In genomic region chr6:33162471-33162870, GRCh38 we compare ENCODE assay signal across 14 cellular contexts. TPM values are rescaled to one million over a fixed set of nuclear protein-coding genes. Genes with fewer than 3 reads are reported as not detected.
DNase-seq lines count a peak whose midpoint lies in the region; ATAC-seq, FAIRE-seq and TF ChIP-seq lines count a peak whose summit lies in the region.
"Had no signal": no experiment of that assay in that cellular context is flagged by ENCODE, and none has a peak within 500 bp of the region (broad histone marks: within the 10 kb centered on the region; RNA-seq: fewer than 3 reads in every experiment).

No MANE protein-coding gene starts in this region.

- dilution Hi-C loops in IMR-90 (cut with HindIII; ENCODE audit: low sequenced_read_pairs, unreplicated experiment): no loop called here

- TF ChIP-seq CTCF in IMR-90 (conservative IDR thresholded peaks at IDR 0.05; ENCODE audit: low read depth, low read length) (no peak), H1 (IDR thresholded peaks at IDR 0.05; ENCODE audit: control extremely low read depth in 1 of 3, insufficient read depth in 1 of 3, low read depth in 1 of 3, low read length in 3 of 3) (no peak)

- in situ Hi-C loops in IMR-90 (cut with MboI; ENCODE audit: low sequenced_read_pairs): loop anchor here (5.0 to 10.0 kb wide), 2 partner anchors 85 to 148 kb away; no protein-coding TSS in a partner anchor

- intact Hi-C loops in IMR-90 (cut with micrococcal nuclease): no loop called here

- CTCF ChIA-PET in IMR-90 (lab: Yijun Ruan, JAX): no interaction called here
- CTCF ChIA-PET in H1 (lab: Charles Lee; ENCODE audit: partially characterized antibody): interaction anchor here (1.0 to 9.5 kb wide), 16 partner anchors 9 to 182 kb away, joined by 3 to 74 read pairs (median 4); no protein-coding TSS in a partner anchor

- TF ChIP-seq POLR2A in IMR-90 (IDR thresholded peaks at IDR 0.05; ENCODE audit: low read depth, low read length) (no peak), H1 (IDR thresholded peaks at IDR 0.05; ENCODE audit: control extremely low read depth in 1 of 2, low read depth in 2 of 2, low read length in 2 of 2) (no peak)

- H2BK120ac ChIP-seq in IMR-90 (ENCODE audit: low read depth, low read length) (no peak overlapping the region), H1 (replicated peaks; ENCODE audit: low read depth, low read length) (no peak overlapping the region)

- no peaks in the 10 kb centered on the region for H4K20me1 ChIP-seq in BLaER1
- H4K20me1 ChIP-seq in IMR-90 (ENCODE audit: insufficient read depth, low read length): no peaks in the 10 kb centered on the region
- H4K20me1 ChIP-seq in H1 (replicated peaks in 1 of 2; ENCODE audit: control insufficient read depth in 1 of 2, insufficient read depth in 2 of 2, low read length in 2 of 2): no peaks in the 10 kb centered on the region

- H3K36me3 ChIP-seq in BLaER1: no peaks in the 10 kb centered on the region
- H3K36me3 ChIP-seq in IMR-90 (ENCODE audit: control insufficient read depth, insufficient read depth, low read length): no peaks in the 10 kb centered on the region
- H3K36me3 ChIP-seq in H1 (ENCODE audit: control insufficient read depth in 2 of 4, insufficient read depth in 4 of 4, low read length in 3 of 4): no peaks in the 10 kb centered on the region
- H3K36me3 ChIP-seq: brain microvascular endothelial cell, lower lobe of right lung, SJSA1 had no signal

- no peak overlapping the region for H2BK15ac ChIP-seq in IMR-90 (ENCODE audit: low read depth, low read length)
- peak overlapping the region; percentile 46; the same call in 1 of the 2 replicates for H2BK15ac ChIP-seq in H1 (ENCODE audit: low read length)

- H4K91ac ChIP-seq in IMR-90 (ENCODE audit: insufficient read depth, low read depth, low read length): no peak overlapping the region
- H4K91ac ChIP-seq in H1 (replicated peaks; ENCODE audit: insufficient read length, low read length): no peak overlapping the region

- H3K4ac ChIP-seq in IMR-90 (ENCODE audit: low read depth, low read length) (no peak overlapping the region), H1 (replicated peaks; ENCODE audit: insufficient read length, low read depth, low read length) (no peak overlapping the region)

- no peak for FAIRE-seq in H1 (lab: Jason Lieb, UNC)
- FAIRE-seq: GM12878 had no signal

- H3K79me1 ChIP-seq in IMR-90 (ENCODE audit: low read depth in 1 of 2, low read length in 2 of 2) (no peaks in the 10 kb centered on the region), H1 (ENCODE audit: low read depth, low read length) (no peaks in the 10 kb centered on the region)

- no peak overlapping the region for H3K27ac ChIP-seq in BLaER1
- no peak overlapping the region for H3K27ac ChIP-seq in IMR-90 (ENCODE audit: insufficient read depth, low read length)
- H3K27ac ChIP-seq in H1 (ENCODE audit: low read depth, low read length): no peak overlapping the region
- H3K27ac ChIP-seq: brain microvascular endothelial cell, SJSA1 had no signal

- H3K14ac ChIP-seq in IMR-90 (replicated peaks; ENCODE audit: low read depth, low read length): no peak overlapping the region
- no peak overlapping the region for H3K14ac ChIP-seq in H1 (ENCODE audit: insufficient read length)

- no peak for TF ChIP-seq RAD21 in IMR-90 (IDR thresholded peaks at IDR 0.05; ENCODE audit: low read length)
- TF ChIP-seq RAD21 in H1 (IDR thresholded peaks at IDR 0.05 in 1 of 2, conservative IDR thresholded peaks at IDR 0.05 in 1 of 2; ENCODE audit: low read depth in 2 of 2, low read length in 2 of 2): no peak

- peak overlapping the region; percentile 91 for H3K4me2 ChIP-seq in BLaER1
- no peak overlapping the region for H3K4me2 ChIP-seq in IMR-90 (ENCODE audit: low read depth, low read length)
- peak overlapping the region in 1 of 2 experiments; percentile 58; a peak in 1 of 4 replicates for H3K4me2 ChIP-seq in H1 (ENCODE audit: insufficient read depth in 1 of 2, low read depth in 2 of 2, low read length in 2 of 2)

- H3K4me3 ChIP-seq in BLaER1 (no peak overlapping the region), IMR-90 (ENCODE audit: insufficient read depth, low read depth, low read length) (no peak overlapping the region), H1 (ENCODE audit: extremely low read depth in 1 of 4, insufficient read depth in 2 of 4, low read depth in 3 of 4, low read length in 4 of 4) (no peak overlapping the region)

- 0 out of 2 replicates have a peak overlapping the region, but pooled peaks have one; percentile 68 for H2BK12ac ChIP-seq in H1 (ENCODE audit: low read depth, low read length)

- H3K56ac ChIP-seq in IMR-90 (ENCODE audit: extremely low read depth, insufficient read depth, low read length) (no peak overlapping the region), H1 (replicated peaks; ENCODE audit: insufficient read length, low read depth, low read length) (no peak overlapping the region)

- H3K9ac ChIP-seq in BLaER1: peak overlapping the region; percentile 78; the same call in 1 of the 2 replicates
- no peak overlapping the region for H3K9ac ChIP-seq in IMR-90 (ENCODE audit: low read depth, low read length)
- no peak overlapping the region for H3K9ac ChIP-seq in H1 (replicated peaks in 1 of 4; ENCODE audit: extremely low read depth in 1 of 4, low read depth in 3 of 4, low read length in 3 of 4)

- no peaks in the 10 kb centered on the region for H3K9me3 ChIP-seq in BLaER1
- no peaks in the 10 kb centered on the region for H3K9me3 ChIP-seq in IMR-90 (ENCODE audit: control insufficient read depth, insufficient read depth, low read length)
- no peaks in the 10 kb centered on the region for H3K9me3 ChIP-seq in H1 (ENCODE audit: insufficient read depth in 2 of 2, low read depth in 1 of 2, low read length in 1 of 2)
- H3K9me3 ChIP-seq: lower lobe of right lung, SJSA1 had no signal

- H3K23me2 ChIP-seq in H1 (ENCODE audit: low read depth, low read length): peaks cover 7% of the 10 kb centered on the region; the same call in 1 of the 2 replicates

- DNase-seq in IMR-90 (no peak), H1 (ENCODE audit: low read depth in 1 of 2, low spot score in 2 of 2) (no peak)
- DNase-seq in activated CD4-positive, alpha-beta T cell treated with anti-CD3 and anti-CD28 coated beads, Interleukin-2, amount 50 U/mL, for 1 hour: no peak
- no peak for DNase-seq in activated CD4-positive, alpha-beta T cell treated with anti-CD3 and anti-CD28 coated beads, Interleukin-2, amount 50 U/mL, for 4 hours
- DNase-seq: activated naive CD4-positive, alpha-beta T cell treated with Interleukin-2 at 50 U/mL for 16 hours; brain microvascular endothelial cell; lower lobe of right lung; MM.1S; NCI-H2107; stimulated activated naive CD8-positive, alpha-beta T cell treated with anti-CD3 and anti-CD28 coated beads, Interleukin-15, amount 100 ng/mL, for 72 hours had no signal

- peaks cover 5% of the 10 kb centered on the region; the same call in 1 of the 2 replicates for H3K9me1 ChIP-seq in IMR-90 (ENCODE audit: insufficient read depth, low read length)

- no peak overlapping the region for H2AK9ac ChIP-seq in IMR-90 (replicated peaks; ENCODE audit: low read depth, low read length, poor library complexity)

- no peak overlapping the region for H3K18ac ChIP-seq in IMR-90 (ENCODE audit: low read depth, low read length)
- no peak overlapping the region for H3K18ac ChIP-seq in H1 (ENCODE audit: extremely low read depth, low read length)

- WGBS in IMR-90 (ENCODE audit: extremely low coverage in 2 of 2, insufficient read length in 1 of 2), 2 experiments: no CpG with 5 or more reads among the region's 1 CpG
- 71% methylated on average over 1 of the region's 1 CpG; no CpG with 5 or more reads in 1 of the 2 experiments for WGBS in H1 (ENCODE audit: extremely low coverage in 1 of 2, insufficient coverage in 1 of 2, insufficient read length in 1 of 2, insufficient replicate concordance in 2 of 2, low coverage in 1 of 2, low lambda C conversion rate in 2 of 2, missing lambda C conversion rate in 1 of 2), 2 experiments

- no peak overlapping the region for H4K5ac ChIP-seq in IMR-90 (ENCODE audit: low read depth, low read length)
- H4K5ac ChIP-seq in H1 (ENCODE audit: insufficient read length, low read depth, low read length): no peak overlapping the region

- no peak overlapping the region for H2BK5ac ChIP-seq in IMR-90 (ENCODE audit: low read depth, low read length, poor library complexity, severe bottlenecking)
- no peak overlapping the region for H2BK5ac ChIP-seq in H1 (ENCODE audit: low read depth, low read length)

- H2BK20ac ChIP-seq in IMR-90 (ENCODE audit: low read depth, low read length) (no peak overlapping the region), H1 (ENCODE audit: low read length) (no peak overlapping the region)

- BruUV-seq in IMR-90 (replicated peaks; lab: Mats Ljungman, UMichigan): no TSS peak

- no peaks in the 10 kb centered on the region for H3K79me2 ChIP-seq in H1 (ENCODE audit: control insufficient read depth in 1 of 2, insufficient read depth in 2 of 2, low read length in 2 of 2)

- peak overlapping the region; percentile 8 for H2AFZ ChIP-seq in IMR-90 (replicated peaks; ENCODE audit: low read length, poor library complexity)
- no peak overlapping the region for H2AFZ ChIP-seq in H1 (ENCODE audit: low read length)

- H3K4me1 ChIP-seq in BLaER1 (peaks cover 20% of the 10 kb centered on the region), IMR-90 (ENCODE audit: control insufficient read depth, insufficient read depth, low read length) (peaks cover 9% of the 10 kb centered on the region), H1 (replicated peaks in 1 of 4; ENCODE audit: control insufficient read depth in 3 of 4, insufficient read depth in 4 of 4, low read length in 3 of 4) (peaks cover 0 to 6% (median 2%) of the 10 kb centered on the region in 4 experiments; a peak in 6 of 7 replicates)

- H3K23ac ChIP-seq in IMR-90 (ENCODE audit: low read depth, low read length) (no peak overlapping the region), H1 (ENCODE audit: insufficient read length) (no peak overlapping the region)

- H2AK5ac ChIP-seq in IMR-90 (ENCODE audit: low read depth, low read length) (peak overlapping the region; percentile 80; the same call in 1 of the 2 replicates), H1 (ENCODE audit: low read depth, low read length) (peak overlapping the region; percentile 66; the same call in 1 of the 2 replicates)

- POLR2A ChIA-PET in IMR-90 (lab: Charles Lee; ENCODE audit: unreplicated experiment) (no interaction called here), H1 (lab: Charles Lee; ENCODE audit: partially characterized antibody) (interaction anchor here (1.0 to 4.0 kb wide), 5 partner anchors 16 to 190 kb away, joined by 3 to 22 read pairs (median 6); no protein-coding TSS in a partner anchor)

- no peaks in the 10 kb centered on the region for H3K27me3 ChIP-seq in BLaER1
- H3K27me3 ChIP-seq in IMR-90 (ENCODE audit: control insufficient read depth, insufficient read depth, low read length): peaks cover 7% of the 10 kb centered on the region
- H3K27me3 ChIP-seq in H1 (replicated peaks in 1 of 4; ENCODE audit: control insufficient read depth in 3 of 4, extremely low read depth in 1 of 4, insufficient read depth in 3 of 4, low read length in 3 of 4): peaks cover 0 to 8% (median 2%) of the 10 kb centered on the region in 4 experiments; a peak in 4 of 7 replicates
- H3K27me3 ChIP-seq: brain microvascular endothelial cell, SJSA1 had no signal

- no peak for TF ChIP-seq EP300 in H1 (IDR thresholded peaks at IDR 0.05; ENCODE audit: borderline replicate concordance in 1 of 2, low read depth in 2 of 2, low read length in 2 of 2)

- H4K8ac ChIP-seq in IMR-90 (ENCODE audit: low read depth in 2 of 2, low read length in 2 of 2) (no peak overlapping the region; a peak in 1 of 4 replicates), H1 (ENCODE audit: extremely low read depth, insufficient read depth, low read length) (no peak overlapping the region)

- ATAC-seq in IMR-90 (ENCODE audit: low read depth) (no peak), HG02571 (IDR thresholded peaks at IDR 0.05; ENCODE audit: unreplicated experiment) (no peak)

RNA-seq across cellular contexts. Expression of gene COL11A2, which starts 29.8 kb away (rescaled TPM):
- total RNA-seq in IMR-90 (2012; rRNA removed): under 0.01 TPM in 2 replicates
- polyA plus RNA-seq in IMR-90 (2012; rRNA removed): 0.38 and 0.52 TPM in 2 replicates
- polyA plus RNA-seq in IMR-90 (2012; cell fraction: cytosol; rRNA removed): 0.12 and 0.30 TPM in 2 replicates
- 5.5 and 8.0 TPM in 2 replicates for polyA plus RNA-seq in IMR-90 (2012; cell fraction: nucleus; rRNA removed; ENCODE audit: low replicate concordance)
- 2.8 and 3.5 TPM in 2 replicates for total RNA-seq in H1 (2021; fragmentation: NEBNext Ultra II Directional; extraction: Animal tissue kit (Norgen Biotek cat#: 25700))
- 3.8 and 4.7 TPM in 2 replicates for polyA plus RNA-seq in H1 (2011; rRNA removed)
- 3.6 TPM for polyA plus RNA-seq in H1 (2011; cell fraction: cytosol; rRNA removed)
- polyA plus RNA-seq in H1 (2011; cell fraction: nucleus; rRNA removed): 35.4 TPM
- polyA plus RNA-seq in H1 (2012, experiment 1 of 2): 3.6 to 5.4 TPM (median 4.7 TPM) in 4 replicates
- polyA plus RNA-seq in H1 (2012, experiment 2 of 2): 2.6 TPM
- 3.4 TPM for polyA plus RNA-seq in H1 (2013, experiment 1 of 2)
- 3.2 TPM for polyA plus RNA-seq in H1 (2013, experiment 2 of 2)
- 1.8 and 2.2 TPM in 2 replicates for polyA minus RNA-seq in H1 (2011; rRNA and poly(A)+ RNA removed)
- polyA minus RNA-seq in H1 (2011; cell fraction: cytosol; rRNA and poly(A)+ RNA removed): 0.59 TPM
- polyA minus RNA-seq in H1 (2011; cell fraction: nucleus; rRNA and poly(A)+ RNA removed): 3.3 TPM

RNA-seq across cellular contexts. Expression of gene RXRB, which starts 38.0 kb away (rescaled TPM):
- total RNA-seq in IMR-90 (2012; rRNA removed): 16.7 and 18.6 TPM in 2 replicates
- polyA plus RNA-seq in IMR-90 (2012; rRNA removed) (46.9 and 53.7 TPM in 2 replicates), H1 (2011; rRNA removed) (13.0 and 13.9 TPM in 2 replicates)
- 29.7 and 30.4 TPM in 2 replicates for polyA plus RNA-seq in IMR-90 (2012; cell fraction: cytosol; rRNA removed)
- 257 and 289 TPM in 2 replicates for polyA plus RNA-seq in IMR-90 (2012; cell fraction: nucleus; rRNA removed; ENCODE audit: low replicate concordance)
- 17.8 and 18.1 TPM in 2 replicates for total RNA-seq in H1 (2021; fragmentation: NEBNext Ultra II Directional; extraction: Animal tissue kit (Norgen Biotek cat#: 25700))
- polyA plus RNA-seq in H1 (2011; cell fraction: cytosol; rRNA removed): 16.9 TPM
- polyA plus RNA-seq in H1 (2011; cell fraction: nucleus; rRNA removed): 66.2 TPM
- 19.8 to 22.9 TPM (median 20.3 TPM) in 4 replicates for polyA plus RNA-seq in H1 (2012, experiment 1 of 2)
- polyA plus RNA-seq in H1 (2012, experiment 2 of 2): 16.5 TPM
- 10.0 TPM for polyA plus RNA-seq in H1 (2013, experiment 1 of 2)
- 8.4 TPM for polyA plus RNA-seq in H1 (2013, experiment 2 of 2)
- polyA minus RNA-seq in H1 (2011; rRNA and poly(A)+ RNA removed): 21.1 and 23.4 TPM in 2 replicates
- polyA minus RNA-seq in H1 (2011; cell fraction: cytosol; rRNA and poly(A)+ RNA removed): 12.0 TPM
- 18.4 TPM for polyA minus RNA-seq in H1 (2011; cell fraction: nucleus; rRNA and poly(A)+ RNA removed)

RNA-seq across cellular contexts. Expression of gene SLC39A7, which starts 38.2 kb away (rescaled TPM):
- 134 and 135 TPM in 2 replicates for total RNA-seq in IMR-90 (2012; rRNA removed)
- polyA plus RNA-seq in IMR-90 (2012; rRNA removed) (196 and 208 TPM in 2 replicates), H1 (2011; rRNA removed) (63.3 and 70.2 TPM in 2 replicates)
- polyA plus RNA-seq in IMR-90 (2012; cell fraction: cytosol; rRNA removed): 141 and 149 TPM in 2 replicates
- polyA plus RNA-seq in IMR-90 (2012; cell fraction: nucleus; rRNA removed; ENCODE audit: low replicate concordance): 129 and 163 TPM in 2 replicates
- total RNA-seq in H1 (2021; fragmentation: NEBNext Ultra II Directional; extraction: Animal tissue kit (Norgen Biotek cat#: 25700)): 120 and 123 TPM in 2 replicates
- 82.9 TPM for polyA plus RNA-seq in H1 (2011; cell fraction: cytosol; rRNA removed)
- 75.8 TPM for polyA plus RNA-seq in H1 (2011; cell fraction: nucleus; rRNA removed)
- 144 to 176 TPM (median 153 TPM) in 4 replicates for polyA plus RNA-seq in H1 (2012, experiment 1 of 2)
- 57.8 TPM for polyA plus RNA-seq in H1 (2012, experiment 2 of 2)
- 66.7 TPM for polyA plus RNA-seq in H1 (2013, experiment 1 of 2)
- 81.1 TPM for polyA plus RNA-seq in H1 (2013, experiment 2 of 2)
- polyA minus RNA-seq in H1 (2011; rRNA and poly(A)+ RNA removed): 86.6 and 90.3 TPM in 2 replicates
- 34.1 TPM for polyA minus RNA-seq in H1 (2011; cell fraction: cytosol; rRNA and poly(A)+ RNA removed)
- polyA minus RNA-seq in H1 (2011; cell fraction: nucleus; rRNA and poly(A)+ RNA removed): 29.8 TPM

RNA-seq across cellular contexts. Expression of gene HSD17B8, which starts 42.0 kb away (rescaled TPM):
- 1.6 and 1.9 TPM in 2 replicates for total RNA-seq in IMR-90 (2012; rRNA removed)
- polyA plus RNA-seq in IMR-90 (2012; rRNA removed) (3.4 and 4.3 TPM in 2 replicates), H1 (2011; rRNA removed) (17.1 and 22.0 TPM in 2 replicates)
- polyA plus RNA-seq in IMR-90 (2012; cell fraction: cytosol; rRNA removed): 2.8 and 6.2 TPM in 2 replicates
- 6.7 and 11.7 TPM in 2 replicates for polyA plus RNA-seq in IMR-90 (2012; cell fraction: nucleus; rRNA removed; ENCODE audit: low replicate concordance)
- 3.3 and 3.6 TPM in 2 replicates for total RNA-seq in H1 (2021; fragmentation: NEBNext Ultra II Directional; extraction: Animal tissue kit (Norgen Biotek cat#: 25700))
- polyA plus RNA-seq in H1 (2011; cell fraction: cytosol; rRNA removed): 19.1 TPM
- 14.9 TPM for polyA plus RNA-seq in H1 (2011; cell fraction: nucleus; rRNA removed)
- polyA plus RNA-seq in H1 (2012, experiment 1 of 2): 5.5 to 9.2 TPM (median 7.1 TPM) in 4 replicates
- 10.3 TPM for polyA plus RNA-seq in H1 (2012, experiment 2 of 2)
- 4.2 TPM for polyA plus RNA-seq in H1 (2013, experiment 1 of 2)
- polyA plus RNA-seq in H1 (2013, experiment 2 of 2): 4.5 TPM
- 4.1 and 4.2 TPM in 2 replicates for polyA minus RNA-seq in H1 (2011; rRNA and poly(A)+ RNA removed)
- 4.0 TPM for polyA minus RNA-seq in H1 (2011; cell fraction: cytosol; rRNA and poly(A)+ RNA removed)
- 4.2 TPM for polyA minus RNA-seq in H1 (2011; cell fraction: nucleus; rRNA and poly(A)+ RNA removed)

RNA-seq across cellular contexts. Expression of gene RING1, which starts 45.8 kb away (rescaled TPM):
- total RNA-seq in IMR-90 (2012; rRNA removed): 14.9 and 16.4 TPM in 2 replicates
- polyA plus RNA-seq in IMR-90 (2012; rRNA removed) (38.2 and 40.8 TPM in 2 replicates), H1 (2011; rRNA removed) (16.4 and 26.0 TPM in 2 replicates)
- 41.2 and 49.4 TPM in 2 replicates for polyA plus RNA-seq in IMR-90 (2012; cell fraction: cytosol; rRNA removed)
- 110 and 131 TPM in 2 replicates for polyA plus RNA-seq in IMR-90 (2012; cell fraction: nucleus; rRNA removed; ENCODE audit: low replicate concordance)
- total RNA-seq in H1 (2021; fragmentation: NEBNext Ultra II Directional; extraction: Animal tissue kit (Norgen Biotek cat#: 25700)): 26.0 and 27.4 TPM in 2 replicates
- polyA plus RNA-seq in H1 (2011; cell fraction: cytosol; rRNA removed): 21.6 TPM
- 47.7 TPM for polyA plus RNA-seq in H1 (2011; cell fraction: nucleus; rRNA removed)
- 28.0 to 35.2 TPM (median 32.1 TPM) in 4 replicates for polyA plus RNA-seq in H1 (2012, experiment 1 of 2)
- 17.7 TPM for polyA plus RNA-seq in H1 (2012, experiment 2 of 2)
- polyA plus RNA-seq in H1 (2013, experiment 1 of 2): 20.9 TPM
- 20.0 TPM for polyA plus RNA-seq in H1 (2013, experiment 2 of 2)
- 12.0 and 14.3 TPM in 2 replicates for polyA minus RNA-seq in H1 (2011; rRNA and poly(A)+ RNA removed)
- polyA minus RNA-seq in H1 (2011; cell fraction: cytosol; rRNA and poly(A)+ RNA removed): 9.2 TPM
- 6.3 TPM for polyA minus RNA-seq in H1 (2011; cell fraction: nucleus; rRNA and poly(A)+ RNA removed)
